In genomic region chr1:174160109-174160473, GRCh38 we compare ENCODE assay signal across 8 cellular contexts. TPM values are rescaled to one million over a fixed set of nuclear protein-coding genes. Genes with fewer than 3 reads are reported as not detected.
A peak's percentile ranks its signal among the peaks of the same experiment; 100 is the strongest.
DNase-seq lines count a peak whose midpoint lies in the region; ATAC-seq, FAIRE-seq and TF ChIP-seq lines count a peak whose summit lies in the region.

No MANE protein-coding gene starts in this region.

- peaks cover 64% of the 10 kb centered on the region for H3K4me1 Mint-ChIP-seq in activated CD4-positive, alpha-beta memory T cell treated with anti-CD3 and anti-CD28 coated beads for 36 hours (ENCODE audit: low read depth)
- H3K4me1 Mint-ChIP-seq in naive thymus-derived CD4-positive, alpha-beta T cell: peaks cover 37 to 63% (median 59%) of the 10 kb centered on the region in 7 donors

- intact Hi-C loops in activated CD4-positive, alpha-beta memory T cell treated with anti-CD3 and anti-CD28 coated beads for 36 hours (cut with micrococcal nuclease): no loop called here
- intact Hi-C loops in esophagus squamous epithelium (cut with DNase I): no loop called here
- intact Hi-C loops in naive thymus-derived CD4-positive, alpha-beta T cell (cut with micrococcal nuclease): no loop called here

- H3K27me3 ChIP-seq in esophagus squamous epithelium: no peaks in the 10 kb centered on the region
- no peaks in the 10 kb centered on the region for H3K27me3 ChIP-seq in naive thymus-derived CD4-positive, alpha-beta T cell (ENCODE audit: control insufficient read depth in 2 of 2, insufficient read depth in 2 of 2, low read length in 2 of 2)

- POLR2A ChIA-PET in activated CD4-positive, alpha-beta memory T cell treated with anti-CD3 and anti-CD28 coated beads for 36 hours (lab: Charles Lee): interaction anchor here (1.5 to 4.5 kb wide), 2 partner anchors 10 to 45 kb away, joined by 3 to 26 read pairs; no protein-coding TSS in a partner anchor
- POLR2A ChIA-PET in naive thymus-derived CD4-positive, alpha-beta T cell (lab: Charles Lee): interaction anchor here (2.3 to 3.3 kb wide), 2 partner anchors 138 to 292 kb away, joined by 9 to 16 read pairs; partner anchors contain the start of genes GAS5, RC3H1 and ZBTB37

- CTCF ChIA-PET in activated CD4-positive, alpha-beta memory T cell treated with anti-CD3 and anti-CD28 coated beads for 36 hours (lab: Charles Lee): no interaction called here
- CTCF ChIA-PET in naive thymus-derived CD4-positive, alpha-beta T cell (lab: Charles Lee): no interaction called here

- peaks cover 12% of the 10 kb centered on the region for H3K36me3 Mint-ChIP-seq in activated CD4-positive, alpha-beta memory T cell treated with anti-CD3 and anti-CD28 coated beads for 36 hours
- H3K36me3 Mint-ChIP-seq in naive thymus-derived CD4-positive, alpha-beta T cell: peaks cover 0 to 11% (median 3%) of the 10 kb centered on the region in 5 donors

- peak; percentile 42 for FAIRE-seq in HTR-8/SVneo (lab: Jason Lieb, UNC)

- H3K27ac Mint-ChIP-seq in activated CD4-positive, alpha-beta memory T cell treated with anti-CD3 and anti-CD28 coated beads for 36 hours: peak overlapping the region; percentile 90
- peak overlapping the region; percentile 76 to 98 (median 92) for H3K27ac Mint-ChIP-seq in naive thymus-derived CD4-positive, alpha-beta T cell

- WGBS in esophagus squamous epithelium, 2 donors: 0 to 3% methylated on average over 10 of the region's 14 CpGs

- H3K27me3 Mint-ChIP-seq in activated CD4-positive, alpha-beta memory T cell treated with anti-CD3 and anti-CD28 coated beads for 36 hours: no peaks in the 10 kb centered on the region
- H3K27me3 Mint-ChIP-seq in naive thymus-derived CD4-positive, alpha-beta T cell: no peaks in the 10 kb centered on the region

- ATAC-seq in GM19438 (IDR thresholded peaks at IDR 0.05; ENCODE audit: low read depth, unreplicated experiment): peak; percentile 8
- no peak for ATAC-seq in naive thymus-derived CD4-positive, alpha-beta T cell
- ATAC-seq in activated CD4-positive, CD25-positive, alpha-beta regulatory T cell treated with anti-CD3 and anti-CD28 coated beads, Interleukin-2, amount 50 U/mL, for 24 hours: no peak

- no peaks in the 10 kb centered on the region for H3K36me3 ChIP-seq in esophagus squamous epithelium
- peaks cover 0 to 4% (median 0%) of the 10 kb centered on the region in 3 experiments for H3K36me3 ChIP-seq in naive thymus-derived CD4-positive, alpha-beta T cell (ENCODE audit: control insufficient read depth in 2 of 3, insufficient read depth in 3 of 3, low read length in 3 of 3)

- peaks cover 0 to 46% (median 0%) of the 10 kb centered on the region in 3 donors for H3K4me1 ChIP-seq in esophagus squamous epithelium
- peaks cover 9 to 24% of the 10 kb centered on the region in 2 donors for H3K4me1 ChIP-seq in naive thymus-derived CD4-positive, alpha-beta T cell (ENCODE audit: control insufficient read depth in 2 of 2, insufficient read depth in 2 of 2, low read length in 2 of 2)

- peak overlapping the region; percentile 92 to 96 (median 94) for H3K27ac ChIP-seq in esophagus squamous epithelium
- peak overlapping the region; percentile 87 for H3K27ac ChIP-seq in naive thymus-derived CD4-positive, alpha-beta T cell (ENCODE audit: low read depth, low read length)

- peak overlapping the region; percentile 99 for H3K4me3 Mint-ChIP-seq in activated CD4-positive, alpha-beta memory T cell treated with anti-CD3 and anti-CD28 coated beads for 36 hours
- peak overlapping the region; percentile 92 to 100 (median 96) for H3K4me3 Mint-ChIP-seq in naive thymus-derived CD4-positive, alpha-beta T cell

- DNase-seq in C1 segment of cervical spinal cord (lab: John Stamatoyannopoulos, UW) (peak in 10 of 14 donors; percentile 24 to 67 (median 44)), HTR-8/SVneo (ENCODE audit: insufficient read length, low spot score) (peak; percentile 31), esophagus squamous epithelium (lab: John Stamatoyannopoulos, UW) (no peak), ureter (ENCODE audit: low spot score) (peak; percentile 44)
- peak; percentile 58 for DNase-seq in activated CD4-positive, alpha-beta memory T cell treated with anti-CD3 and anti-CD28 coated beads for 36 hours
- DNase-seq in naive thymus-derived CD4-positive, alpha-beta T cell: peak in 1 of 9 donors; percentile 34

- TF ChIP-seq POLR2A in esophagus squamous epithelium (IDR thresholded peaks at IDR 0.05): no peak

- H3K4me3 ChIP-seq in esophagus squamous epithelium: peak overlapping the region; percentile 75 to 93 (median 90)
- H3K4me3 ChIP-seq in naive thymus-derived CD4-positive, alpha-beta T cell (ENCODE audit: low read length): peak overlapping the region; percentile 72

- H3K9me3 ChIP-seq in esophagus squamous epithelium: no peaks in the 10 kb centered on the region
- H3K9me3 ChIP-seq in naive thymus-derived CD4-positive, alpha-beta T cell (ENCODE audit: control insufficient read depth in 2 of 3, low read length in 3 of 3): no peaks in the 10 kb centered on the region

- no peaks in the 10 kb centered on the region for H3K9me3 Mint-ChIP-seq in activated CD4-positive, alpha-beta memory T cell treated with anti-CD3 and anti-CD28 coated beads for 36 hours
- no peaks in the 10 kb centered on the region for H3K9me3 Mint-ChIP-seq in naive thymus-derived CD4-positive, alpha-beta T cell

- peak in 1 of 6 experiments; percentile 5 for TF ChIP-seq CTCF in esophagus squamous epithelium (IDR thresholded peaks at IDR 0.05)

RNA-seq across cellular contexts. Expression of gene RABGAP1L, which starts 0.8 kb away (rescaled TPM):
- total RNA-seq in activated CD4-positive, alpha-beta memory T cell treated with anti-CD3 and anti-CD28 coated beads for 36 hours: 10 to 100 TPM; 30.5 to 30.9 TPM
- 10 to 100 TPM; 35.7 to 45.6 (median 41.0) TPM for total RNA-seq in esophagus squamous epithelium
- total RNA-seq in naive thymus-derived CD4-positive, alpha-beta T cell: 10 to 100 TPM; 51.9 to 97.4 (median 74.3) TPM
- polyA plus RNA-seq in naive thymus-derived CD4-positive, alpha-beta T cell: 10 to 100 TPM; 38.4 to 40.4 TPM
- total RNA-seq in ureter: 114 TPM
